Comparison of ENCODE assay signal across 1 cellular context in the genomic region with DNA sequence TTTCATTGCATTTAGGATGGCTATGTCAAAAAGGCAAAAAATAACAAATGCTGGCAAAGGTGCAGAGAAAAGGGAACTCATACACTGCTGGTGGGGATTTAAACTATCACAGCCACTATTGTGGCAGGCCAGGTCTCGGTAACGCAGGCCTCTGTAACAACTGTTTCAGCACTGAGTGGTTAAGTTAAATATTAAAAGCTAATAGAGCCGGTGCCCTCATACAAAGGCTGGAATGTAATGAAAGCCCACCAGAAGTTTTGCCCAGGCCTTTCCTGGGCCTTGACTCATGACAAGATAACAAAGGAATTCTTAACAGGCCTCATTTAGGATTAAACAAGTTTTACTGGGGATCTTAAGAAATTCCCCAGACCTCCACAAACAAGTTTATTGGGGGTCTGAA.
TF ChIP-seq lines count a peak whose summit lies in the region.

No MANE protein-coding gene starts in this region.

TF ChIP-seq in HepG2, 621 proteins besides CTCF, POLR2A, EP300 and RAD21 (continued from another document and continues in another):
- TF ChIP-seq, protein P1, sequence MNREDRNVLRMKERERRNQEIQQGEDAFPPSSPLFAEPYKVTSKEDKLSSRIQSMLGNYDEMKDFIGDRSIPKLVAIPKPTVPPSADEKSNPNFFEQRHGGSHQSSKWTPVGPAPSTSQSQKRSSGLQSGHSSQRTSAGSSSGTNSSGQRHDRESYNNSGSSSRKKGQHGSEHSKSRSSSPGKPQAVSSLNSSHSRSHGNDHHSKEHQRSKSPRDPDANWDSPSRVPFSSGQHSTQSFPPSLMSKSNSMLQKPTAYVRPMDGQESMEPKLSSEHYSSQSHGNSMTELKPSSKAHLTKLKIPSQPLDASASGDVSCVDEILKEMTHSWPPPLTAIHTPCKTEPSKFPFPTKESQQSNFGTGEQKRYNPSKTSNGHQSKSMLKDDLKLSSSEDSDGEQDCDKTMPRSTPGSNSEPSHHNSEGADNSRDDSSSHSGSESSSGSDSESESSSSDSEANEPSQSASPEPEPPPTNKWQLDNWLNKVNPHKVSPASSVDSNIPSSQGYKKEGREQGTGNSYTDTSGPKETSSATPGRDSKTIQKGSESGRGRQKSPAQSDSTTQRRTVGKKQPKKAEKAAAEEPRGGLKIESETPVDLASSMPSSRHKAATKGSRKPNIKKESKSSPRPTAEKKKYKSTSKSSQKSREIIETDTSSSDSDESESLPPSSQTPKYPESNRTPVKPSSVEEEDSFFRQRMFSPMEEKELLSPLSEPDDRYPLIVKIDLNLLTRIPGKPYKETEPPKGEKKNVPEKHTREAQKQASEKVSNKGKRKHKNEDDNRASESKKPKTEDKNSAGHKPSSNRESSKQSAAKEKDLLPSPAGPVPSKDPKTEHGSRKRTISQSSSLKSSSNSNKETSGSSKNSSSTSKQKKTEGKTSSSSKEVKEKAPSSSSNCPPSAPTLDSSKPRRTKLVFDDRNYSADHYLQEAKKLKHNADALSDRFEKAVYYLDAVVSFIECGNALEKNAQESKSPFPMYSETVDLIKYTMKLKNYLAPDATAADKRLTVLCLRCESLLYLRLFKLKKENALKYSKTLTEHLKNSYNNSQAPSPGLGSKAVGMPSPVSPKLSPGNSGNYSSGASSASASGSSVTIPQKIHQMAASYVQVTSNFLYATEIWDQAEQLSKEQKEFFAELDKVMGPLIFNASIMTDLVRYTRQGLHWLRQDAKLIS (CRISPR knock-in tag; IDR thresholded peaks at IDR 0.05), result no peak
- TF ChIP-seq, protein P2, sequence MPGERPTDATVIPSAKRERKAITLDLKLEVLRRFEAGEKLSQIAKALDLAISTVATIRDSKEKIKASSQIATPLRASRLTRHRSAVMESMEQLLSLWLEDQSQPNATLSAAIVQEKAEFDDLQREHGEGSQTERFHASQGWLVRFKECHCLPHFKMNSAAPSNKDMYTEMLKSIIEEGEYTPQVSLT (CRISPR knock-in tag; IDR thresholded peaks at IDR 0.05; ENCODE audit: borderline replicate concordance, low read depth), result no peak
- TF ChIP-seq CAMTA2 (CRISPR knock-in tag; IDR thresholded peaks at IDR 0.05; ENCODE audit: borderline replicate concordance) (no peak), MTA1 (CRISPR knock-in tag; IDR thresholded peaks at IDR 0.05; ENCODE audit: borderline replicate concordance) (no peak), NR2F6 (IDR thresholded peaks at IDR 0.05) (0 out of 2 replicates have a peak, but pooled peaks have one; percentile 42), NR2F6 (CRISPR knock-in tag; IDR thresholded peaks at IDR 0.05) (no peak), ZHX2 (IDR thresholded peaks at IDR 0.05; ENCODE audit: low read depth) (no peak), ZHX2 (CRISPR knock-in tag; IDR thresholded peaks at IDR 0.05; ENCODE audit: borderline replicate concordance) (no peak), ZNF782 (CRISPR knock-in tag; IDR thresholded peaks at IDR 0.05; ENCODE audit: borderline replicate concordance) (no peak), ZNF589 (CRISPR knock-in tag; conservative IDR thresholded peaks at IDR 0.05) (no peak), ZNF296 (CRISPR knock-in tag; conservative IDR thresholded peaks at IDR 0.05) (no peak), SMAD3 (CRISPR knock-in tag; IDR thresholded peaks at IDR 0.05) (no peak), ZNF558 (CRISPR knock-in tag; IDR thresholded peaks at IDR 0.05; ENCODE audit: borderline replicate concordance) (no peak), ZNF570 (CRISPR knock-in tag; IDR thresholded peaks at IDR 0.05; ENCODE audit: borderline replicate concordance) (no peak), TBX3 (IDR thresholded peaks at IDR 0.05; ENCODE audit: borderline replicate concordance) (no peak), ZNF660 (CRISPR knock-in tag; IDR thresholded peaks at IDR 0.05; ENCODE audit: borderline replicate concordance, low read depth) (no peak), CENPT (CRISPR knock-in tag; IDR thresholded peaks at IDR 0.05; ENCODE audit: low read depth) (no peak), SETDB1 (CRISPR knock-in tag; IDR thresholded peaks at IDR 0.05; ENCODE audit: borderline replicate concordance) (no peak), HOXA5 (CRISPR knock-in tag; IDR thresholded peaks at IDR 0.05) (no peak), SOX5 (CRISPR knock-in tag; IDR thresholded peaks at IDR 0.05; ENCODE audit: borderline replicate concordance) (no peak; the same call in 1 of the 2 replicates), DNMT3B (CRISPR knock-in tag; conservative IDR thresholded peaks at IDR 0.05) (no peak), SATB2 (CRISPR knock-in tag; IDR thresholded peaks at IDR 0.05) (0 out of 2 replicates have a peak, but pooled peaks have one; percentile 30), ZNF678 (CRISPR knock-in tag; IDR thresholded peaks at IDR 0.05) (no peak), ZBED4 (CRISPR knock-in tag; IDR thresholded peaks at IDR 0.05; ENCODE audit: borderline replicate concordance) (no peak), ASH2L (IDR thresholded peaks at IDR 0.05; ENCODE audit: insufficient read length, low read depth, low read length) (peak; percentile 39), TBL1XR1 (IDR thresholded peaks at IDR 0.05; ENCODE audit: borderline replicate concordance, low read length, partially characterized antibody) (no peak), KLF11 (CRISPR knock-in tag; IDR thresholded peaks at IDR 0.05) (no peak), ATF1 (CRISPR knock-in tag; IDR thresholded peaks at IDR 0.05) (peak; percentile 35; the same call in 1 of the 2 replicates), ZNF883 (CRISPR knock-in tag; IDR thresholded peaks at IDR 0.05; ENCODE audit: not compliant biosample characterization) (no peak)
- TF ChIP-seq, protein P3, sequence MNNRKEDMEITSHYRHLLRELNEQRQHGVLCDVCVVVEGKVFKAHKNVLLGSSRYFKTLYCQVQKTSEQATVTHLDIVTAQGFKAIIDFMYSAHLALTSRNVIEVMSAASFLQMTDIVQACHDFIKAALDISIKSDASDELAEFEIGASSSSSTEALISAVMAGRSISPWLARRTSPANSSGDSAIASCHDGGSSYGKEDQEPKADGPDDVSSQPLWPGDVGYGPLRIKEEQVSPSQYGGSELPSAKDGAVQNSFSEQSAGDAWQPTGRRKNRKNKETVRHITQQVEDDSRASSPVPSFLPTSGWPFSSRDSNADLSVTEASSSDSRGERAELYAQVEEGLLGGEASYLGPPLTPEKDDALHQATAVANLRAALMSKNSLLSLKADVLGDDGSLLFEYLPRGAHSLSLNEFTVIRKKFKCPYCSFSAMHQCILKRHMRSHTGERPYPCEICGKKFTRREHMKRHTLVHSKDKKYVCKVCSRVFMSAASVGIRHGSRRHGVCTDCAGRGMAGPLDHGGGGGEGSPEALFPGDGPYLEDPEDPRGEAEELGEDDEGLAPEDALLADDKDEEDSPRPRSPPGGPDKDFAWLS (CRISPR knock-in tag; IDR thresholded peaks at IDR 0.05; ENCODE audit: borderline replicate concordance), result no peak
- TF ChIP-seq, protein P4, sequence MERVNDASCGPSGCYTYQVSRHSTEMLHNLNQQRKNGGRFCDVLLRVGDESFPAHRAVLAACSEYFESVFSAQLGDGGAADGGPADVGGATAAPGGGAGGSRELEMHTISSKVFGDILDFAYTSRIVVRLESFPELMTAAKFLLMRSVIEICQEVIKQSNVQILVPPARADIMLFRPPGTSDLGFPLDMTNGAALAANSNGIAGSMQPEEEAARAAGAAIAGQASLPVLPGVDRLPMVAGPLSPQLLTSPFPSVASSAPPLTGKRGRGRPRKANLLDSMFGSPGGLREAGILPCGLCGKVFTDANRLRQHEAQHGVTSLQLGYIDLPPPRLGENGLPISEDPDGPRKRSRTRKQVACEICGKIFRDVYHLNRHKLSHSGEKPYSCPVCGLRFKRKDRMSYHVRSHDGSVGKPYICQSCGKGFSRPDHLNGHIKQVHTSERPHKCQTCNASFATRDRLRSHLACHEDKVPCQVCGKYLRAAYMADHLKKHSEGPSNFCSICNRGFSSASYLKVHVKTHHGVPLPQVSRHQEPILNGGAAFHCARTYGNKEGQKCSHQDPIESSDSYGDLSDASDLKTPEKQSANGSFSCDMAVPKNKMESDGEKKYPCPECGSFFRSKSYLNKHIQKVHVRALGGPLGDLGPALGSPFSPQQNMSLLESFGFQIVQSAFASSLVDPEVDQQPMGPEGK (CRISPR knock-in tag; IDR thresholded peaks at IDR 0.05), result no peak
- TF ChIP-seq, protein P5, sequence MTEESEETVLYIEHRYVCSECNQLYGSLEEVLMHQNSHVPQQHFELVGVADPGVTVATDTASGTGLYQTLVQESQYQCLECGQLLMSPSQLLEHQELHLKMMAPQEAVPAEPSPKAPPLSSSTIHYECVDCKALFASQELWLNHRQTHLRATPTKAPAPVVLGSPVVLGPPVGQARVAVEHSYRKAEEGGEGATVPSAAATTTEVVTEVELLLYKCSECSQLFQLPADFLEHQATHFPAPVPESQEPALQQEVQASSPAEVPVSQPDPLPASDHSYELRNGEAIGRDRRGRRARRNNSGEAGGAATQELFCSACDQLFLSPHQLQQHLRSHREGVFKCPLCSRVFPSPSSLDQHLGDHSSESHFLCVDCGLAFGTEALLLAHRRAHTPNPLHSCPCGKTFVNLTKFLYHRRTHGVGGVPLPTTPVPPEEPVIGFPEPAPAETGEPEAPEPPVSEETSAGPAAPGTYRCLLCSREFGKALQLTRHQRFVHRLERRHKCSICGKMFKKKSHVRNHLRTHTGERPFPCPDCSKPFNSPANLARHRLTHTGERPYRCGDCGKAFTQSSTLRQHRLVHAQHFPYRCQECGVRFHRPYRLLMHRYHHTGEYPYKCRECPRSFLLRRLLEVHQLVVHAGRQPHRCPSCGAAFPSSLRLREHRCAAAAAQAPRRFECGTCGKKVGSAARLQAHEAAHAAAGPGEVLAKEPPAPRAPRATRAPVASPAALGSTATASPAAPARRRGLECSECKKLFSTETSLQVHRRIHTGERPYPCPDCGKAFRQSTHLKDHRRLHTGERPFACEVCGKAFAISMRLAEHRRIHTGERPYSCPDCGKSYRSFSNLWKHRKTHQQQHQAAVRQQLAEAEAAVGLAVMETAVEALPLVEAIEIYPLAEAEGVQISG (CRISPR knock-in tag; IDR thresholded peaks at IDR 0.05), result no peak
